1 cellular context compared by ENCODE assay signal in genomic region chr18:74898965-74899364, GRCh38.
TF ChIP-seq lines count a peak whose summit lies in the region.

No MANE protein-coding gene starts in this region.

TF ChIP-seq in SK-N-SH treated with all-trans-retinoic acid at 6 μM for 48 hours, 23 proteins besides CTCF, POLR2A, EP300 and RAD21 (continued from another document):
- TF ChIP-seq PPARA (CRISPR knock-in tag; IDR thresholded peaks at IDR 0.05; ENCODE audit: borderline replicate concordance) (no peak), ESRRG (CRISPR knock-in tag; IDR thresholded peaks at IDR 0.05) (no peak), ZNF70 (CRISPR knock-in tag; IDR thresholded peaks at IDR 0.05) (no peak), OSR1 (CRISPR knock-in tag; IDR thresholded peaks at IDR 0.05) (no peak), TCF4 (CRISPR knock-in tag; IDR thresholded peaks at IDR 0.05; ENCODE audit: borderline replicate concordance) (no peak), ZC3H10 (CRISPR knock-in tag; IDR thresholded peaks at IDR 0.05) (no peak), SNAI2 (CRISPR knock-in tag; IDR thresholded peaks at IDR 0.05) (no peak)
- TF ChIP-seq, protein P1, sequence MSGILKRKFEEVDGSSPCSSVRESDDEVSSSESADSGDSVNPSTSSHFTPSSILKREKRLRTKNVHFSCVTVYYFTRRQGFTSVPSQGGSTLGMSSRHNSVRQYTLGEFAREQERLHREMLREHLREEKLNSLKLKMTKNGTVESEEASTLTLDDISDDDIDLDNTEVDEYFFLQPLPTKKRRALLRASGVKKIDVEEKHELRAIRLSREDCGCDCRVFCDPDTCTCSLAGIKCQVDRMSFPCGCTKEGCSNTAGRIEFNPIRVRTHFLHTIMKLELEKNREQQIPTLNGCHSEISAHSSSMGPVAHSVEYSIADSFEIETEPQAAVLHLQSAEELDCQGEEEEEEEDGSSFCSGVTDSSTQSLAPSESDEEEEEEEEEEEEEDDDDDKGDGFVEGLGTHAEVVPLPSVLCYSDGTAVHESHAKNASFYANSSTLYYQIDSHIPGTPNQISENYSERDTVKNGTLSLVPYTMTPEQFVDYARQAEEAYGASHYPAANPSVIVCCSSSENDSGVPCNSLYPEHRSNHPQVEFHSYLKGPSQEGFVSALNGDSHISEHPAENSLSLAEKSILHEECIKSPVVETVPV (CRISPR knock-in tag; IDR thresholded peaks at IDR 0.05) = no peak
